In genomic region chr16:56861092-56861610, GRCh38 we compare ENCODE assay signal across 1 cellular context.
TF ChIP-seq lines count a peak whose summit lies in the region.

No MANE protein-coding gene starts in this region.

TF ChIP-seq in IMR-90, 13 proteins besides CTCF, POLR2A, EP300 and RAD21:
- TF ChIP-seq USF2 (IDR thresholded peaks at IDR 0.05; ENCODE audit: low read depth, low read length): no peak
- TF ChIP-seq BHLHE40 (IDR thresholded peaks at IDR 0.05; ENCODE audit: low read depth, low read length): no peak
- TF ChIP-seq NFE2L2 (IDR thresholded peaks at IDR 0.05; ENCODE audit: low read depth, low read length): no peak
- no peak for TF ChIP-seq RCOR1 (IDR thresholded peaks at IDR 0.05; ENCODE audit: insufficient replicate concordance, low read length)
- no peak for TF ChIP-seq SMC3 (IDR thresholded peaks at IDR 0.05; ENCODE audit: low read depth, low read length)
- TF ChIP-seq MAZ (IDR thresholded peaks at IDR 0.05; ENCODE audit: borderline replicate concordance, low read depth, low read length): no peak
- no peak for TF ChIP-seq ELK1 (IDR thresholded peaks at IDR 0.05; ENCODE audit: borderline replicate concordance, low read depth, low read length)
